ENCODE assay signal across 1 cellular context in the genomic region with DNA sequence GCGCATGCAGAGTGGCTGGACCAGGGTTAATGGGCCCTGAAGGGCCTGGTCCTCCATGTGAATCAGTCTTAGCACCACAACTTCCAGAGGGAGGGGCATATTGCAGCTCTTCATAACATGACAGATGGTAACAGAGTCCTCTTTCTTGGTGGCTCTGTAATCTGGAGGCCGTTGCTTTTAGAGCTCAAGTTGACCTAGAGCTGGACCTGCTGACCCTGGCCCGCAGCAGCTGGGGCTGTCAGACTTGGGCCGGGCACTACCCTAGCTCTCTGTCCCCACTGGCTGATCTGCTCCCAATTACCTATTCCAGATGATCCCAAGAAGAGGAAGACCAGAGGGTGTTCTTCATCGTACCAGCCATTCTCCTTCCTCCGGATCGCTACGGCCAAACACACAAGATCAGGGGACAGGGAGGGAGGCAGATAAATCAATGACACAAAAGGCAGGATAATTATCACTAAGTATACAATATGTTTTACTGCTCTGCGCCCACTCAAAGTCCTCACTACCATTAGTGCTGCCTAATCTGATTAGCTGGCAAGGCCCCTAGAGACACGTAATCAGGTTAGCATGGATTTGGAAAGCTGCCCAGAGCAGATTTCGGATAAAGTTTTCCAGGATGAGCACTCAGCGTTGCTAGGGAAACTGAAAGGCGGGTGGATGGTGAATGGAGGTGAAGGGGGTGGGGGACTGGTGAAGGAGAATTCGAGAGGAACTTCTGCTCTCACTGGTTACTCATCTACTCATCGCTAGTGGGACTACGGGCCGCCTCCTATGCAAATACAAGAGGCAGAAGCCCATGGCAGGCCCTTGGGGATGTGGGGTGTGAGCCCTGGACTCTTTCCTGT.
TF ChIP-seq lines count a peak whose summit lies in the region.

No MANE protein-coding gene starts in this region.

TF ChIP-seq in K562, 482 proteins besides CTCF, POLR2A, EP300 and RAD21 (continued from another document):
- TF ChIP-seq CTBP1 (IDR thresholded peaks at IDR 0.05; ENCODE audit: borderline replicate concordance) (peak; percentile 89), ATF3 (IDR thresholded peaks at IDR 0.05) (peak; percentile 45; the same call in 1 of the 2 replicates), ATF3 (CRISPR knock-in tag; conservative IDR thresholded peaks at IDR 0.05) (no peak), ZNF232 (CRISPR knock-in tag; IDR thresholded peaks at IDR 0.05) (no peak), FOXJ2 (tag; IDR thresholded peaks at IDR 0.05) (peak; percentile 81), MEIS2 (IDR thresholded peaks at IDR 0.05; ENCODE audit: partially characterized antibody) (peak; percentile 79), ZNF124 (CRISPR knock-in tag; IDR thresholded peaks at IDR 0.05) (no peak)
- TF ChIP-seq, protein P1, sequence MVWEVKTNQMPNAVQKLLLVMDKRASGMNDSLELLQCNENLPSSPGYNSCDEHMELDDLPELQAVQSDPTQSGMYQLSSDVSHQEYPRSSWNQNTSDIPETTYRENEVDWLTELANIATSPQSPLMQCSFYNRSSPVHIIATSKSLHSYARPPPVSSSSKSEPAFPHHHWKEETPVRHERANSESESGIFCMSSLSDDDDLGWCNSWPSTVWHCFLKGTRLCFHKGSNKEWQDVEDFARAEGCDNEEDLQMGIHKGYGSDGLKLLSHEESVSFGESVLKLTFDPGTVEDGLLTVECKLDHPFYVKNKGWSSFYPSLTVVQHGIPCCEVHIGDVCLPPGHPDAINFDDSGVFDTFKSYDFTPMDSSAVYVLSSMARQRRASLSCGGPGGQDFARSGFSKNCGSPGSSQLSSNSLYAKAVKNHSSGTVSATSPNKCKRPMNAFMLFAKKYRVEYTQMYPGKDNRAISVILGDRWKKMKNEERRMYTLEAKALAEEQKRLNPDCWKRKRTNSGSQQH (CRISPR knock-in tag; IDR thresholded peaks at IDR 0.05): no peak
